Comparison of ENCODE assay signal across 7 cellular contexts in genomic region chr19:55638864-55639359, GRCh38. TPM values are rescaled to one million over a fixed set of nuclear protein-coding genes. Genes with fewer than 3 reads are reported as not detected.
DNase-seq lines count a peak whose midpoint lies in the region; ATAC-seq and TF ChIP-seq lines count a peak whose summit lies in the region.

No MANE protein-coding gene starts in this region.

- H3K9me3 ChIP-seq in Karpas-422 (ENCODE audit: low read length), result no peaks in the 10 kb centered on the region

- H3K79me2 ChIP-seq in Karpas-422 (ENCODE audit: low read length), result peaks cover 70% of the 10 kb centered on the region

- H3K36me3 ChIP-seq in GM06990 (ENCODE audit: control insufficient read depth, insufficient read depth, low read length) (no peaks in the 10 kb centered on the region; the same call in 1 of the 2 replicates), Karpas-422 (ENCODE audit: insufficient read depth, low read length) (peaks cover 7% of the 10 kb centered on the region)

- H3K4me1 Mint-ChIP-seq in activated CD4-positive, alpha-beta T cell treated with anti-CD3 and anti-CD28 coated beads, Interleukin-2, amount 10 ng/mL, durations not matched to agents 24 days and 14 days, result peaks cover 50% of the 10 kb centered on the region

- H3K9me2 ChIP-seq in Karpas-422 (replicated peaks; ENCODE audit: insufficient read depth, low read length), result no peaks in the 10 kb centered on the region

- TF ChIP-seq CTCF in GM06990 (IDR thresholded peaks at IDR 0.05; ENCODE audit: insufficient read depth, low read length, poor library complexity, severe bottlenecking) (peak; percentile 61), fibroblast of the aortic adventitia (IDR thresholded peaks at IDR 0.05; ENCODE audit: insufficient read depth, low read length) (peak; percentile 54)

- no peak overlapping the region for H3K4me2 ChIP-seq in Karpas-422 (ENCODE audit: low read depth, low read length, poor library complexity, severe bottlenecking)

- DNase-seq in GM06990 (ENCODE audit: extremely low read depth, insufficient read length) (no peak), Karpas-422 (peak; percentile 95), fibroblast of the aortic adventitia (ENCODE audit: low read depth) (no peak)
- peak; percentile 87 for DNase-seq in activated CD4-positive, alpha-beta T cell treated with anti-CD3 and anti-CD28 coated beads, Interleukin-2, amount 10 ng/mL, durations not matched to agents 24 days and 14 days
- DNase-seq in stimulated activated CD8-positive, alpha-beta memory T cell treated with anti-CD3 and anti-CD28 coated beads, Interleukin-4, amount 100 ng/mL, for 48 hours, result peak; percentile 80

- H2AFZ ChIP-seq in Karpas-422 (ENCODE audit: low read length), result no peak overlapping the region

- H3K9me3 Mint-ChIP-seq in activated CD4-positive, alpha-beta T cell treated with anti-CD3 and anti-CD28 coated beads, Interleukin-2, amount 10 ng/mL, durations not matched to agents 24 days and 14 days, result peaks cover 3% of the 10 kb centered on the region

- peak overlapping the region; percentile 93 for H3K27ac Mint-ChIP-seq in activated CD4-positive, alpha-beta T cell treated with anti-CD3 and anti-CD28 coated beads, Interleukin-2, amount 10 ng/mL, durations not matched to agents 24 days and 14 days

- H3K4me1 ChIP-seq in Karpas-422 (ENCODE audit: low read length), result peaks cover 47% of the 10 kb centered on the region

- H3K4me3 Mint-ChIP-seq in activated CD4-positive, alpha-beta T cell treated with anti-CD3 and anti-CD28 coated beads, Interleukin-2, amount 10 ng/mL, durations not matched to agents 24 days and 14 days, result peak overlapping the region; percentile 61

- no peaks in the 10 kb centered on the region; the same call in 1 of the 2 replicates for H4K20me1 ChIP-seq in Karpas-422 (ENCODE audit: insufficient read depth, low read depth, low read length)

- H3K9ac ChIP-seq in Karpas-422 (ENCODE audit: low read length), result no peak overlapping the region

- no peaks in the 10 kb centered on the region for H3K27me3 Mint-ChIP-seq in activated CD4-positive, alpha-beta T cell treated with anti-CD3 and anti-CD28 coated beads, Interleukin-2, amount 10 ng/mL, durations not matched to agents 24 days and 14 days

- H3K27me3 ChIP-seq in GM06990 (replicated peaks; ENCODE audit: control insufficient read depth, insufficient read depth, low read length) (no peaks in the 10 kb centered on the region), Karpas-422 (ENCODE audit: low read length) (no peaks in the 10 kb centered on the region)

- intact Hi-C loops in activated CD4-positive, alpha-beta T cell treated with anti-CD3 and anti-CD28 coated beads, Interleukin-2, amount 10 ng/mL, durations not matched to agents 24 days and 14 days (cut with micrococcal nuclease), result no loop called here

- peaks cover 48% of the 10 kb centered on the region for H3K36me3 Mint-ChIP-seq in activated CD4-positive, alpha-beta T cell treated with anti-CD3 and anti-CD28 coated beads, Interleukin-2, amount 10 ng/mL, durations not matched to agents 24 days and 14 days (ENCODE audit: low read depth)

- ATAC-seq in GM18867 (IDR thresholded peaks at IDR 0.05; ENCODE audit: unreplicated experiment) (no peak), HG02970 (IDR thresholded peaks at IDR 0.05; ENCODE audit: low FRiP score, unreplicated experiment) (no peak)

- H3K4me3 ChIP-seq in GM06990 (replicated peaks; ENCODE audit: low read depth, low read length), result no peak overlapping the region
- H3K4me3 ChIP-seq in Karpas-422 (ENCODE audit: low read length), result no peak overlapping the region
- no peak overlapping the region for H3K4me3 ChIP-seq in fibroblast of the aortic adventitia (ENCODE audit: low read depth, low read length)

- H3K27ac ChIP-seq in Karpas-422 (ENCODE audit: low read length), result peak overlapping the region; percentile 96; the same call in 1 of the 2 replicates

RNA-seq across cellular contexts. Expression of gene ZNF580, which starts 1.9 kb away (rescaled TPM):
- 44.3 and 47.5 TPM in 2 replicates for total RNA-seq in Karpas-422 (2014; rRNA removed; shearing (Covaris generic); ENCODE audit: low replicate concordance)
- total RNA-seq in activated CD4-positive, alpha-beta T cell treated with anti-CD3 and anti-CD28 coated beads, Interleukin-2, amount 10 ng/mL, durations not matched to agents 24 days and 14 days, result 38.3 and 39.1 TPM in 2 replicates
- 6.3 and 10.0 TPM in 2 replicates for total RNA-seq in fibroblast of the aortic adventitia (ENCODE audit: low replicate concordance)

RNA-seq across cellular contexts. Expression of gene ZNF581, which starts 4.5 kb away (rescaled TPM):
- 119 and 128 TPM in 2 replicates for total RNA-seq in Karpas-422 (2014; rRNA removed; shearing (Covaris generic); ENCODE audit: low replicate concordance)
- total RNA-seq in activated CD4-positive, alpha-beta T cell treated with anti-CD3 and anti-CD28 coated beads, Interleukin-2, amount 10 ng/mL, durations not matched to agents 24 days and 14 days, result 32.7 and 33.0 TPM in 2 replicates
- total RNA-seq in fibroblast of the aortic adventitia (ENCODE audit: low replicate concordance), result 13.9 and 41.5 TPM in 2 replicates

RNA-seq across cellular contexts. Expression of gene CCDC106, which starts 9.1 kb away (rescaled TPM):
- total RNA-seq in Karpas-422 (2014; rRNA removed; shearing (Covaris generic); ENCODE audit: low replicate concordance), result 26.2 and 54.8 TPM in 2 replicates
- 8.0 and 9.0 TPM in 2 replicates for total RNA-seq in activated CD4-positive, alpha-beta T cell treated with anti-CD3 and anti-CD28 coated beads, Interleukin-2, amount 10 ng/mL, durations not matched to agents 24 days and 14 days
- total RNA-seq in fibroblast of the aortic adventitia (ENCODE audit: low replicate concordance), result 8.5 and 16.0 TPM in 2 replicates

RNA-seq across cellular contexts. Expression of gene ZNF784, which starts 14.5 kb away (rescaled TPM):
- total RNA-seq in Karpas-422 (2014; rRNA removed; shearing (Covaris generic); ENCODE audit: low replicate concordance), result 2.8 and 3.5 TPM in 2 replicates
- 3.6 and 3.7 TPM in 2 replicates for total RNA-seq in activated CD4-positive, alpha-beta T cell treated with anti-CD3 and anti-CD28 coated beads, Interleukin-2, amount 10 ng/mL, durations not matched to agents 24 days and 14 days
- total RNA-seq in fibroblast of the aortic adventitia (ENCODE audit: low replicate concordance), result 2.8 and 4.8 TPM in 2 replicates

RNA-seq across cellular contexts. Expression of gene U2AF2, which starts 15.9 kb away (rescaled TPM):
- 107 and 272 TPM in 2 replicates for total RNA-seq in Karpas-422 (2014; rRNA removed; shearing (Covaris generic); ENCODE audit: low replicate concordance)
- total RNA-seq in activated CD4-positive, alpha-beta T cell treated with anti-CD3 and anti-CD28 coated beads, Interleukin-2, amount 10 ng/mL, durations not matched to agents 24 days and 14 days, result 390 and 394 TPM in 2 replicates
- 69.5 and 71.4 TPM in 2 replicates for total RNA-seq in fibroblast of the aortic adventitia (ENCODE audit: low replicate concordance)

Comparison
In these comparisons a context has a peak if more than half of its experiments do, and no peak if none do; other contexts are left out.
1. DNase-seq: peak in Karpas-422 (single experiment), activated CD4-positive, alpha-beta T cell treated with anti-CD3 and anti-CD28 coated beads, Interleukin-2, amount 10 ng/mL, durations not matched to agents 24 days and 14 days (single experiment) and stimulated activated CD8-positive, alpha-beta memory T cell treated with anti-CD3 and anti-CD28 coated beads, Interleukin-4, amount 100 ng/mL, for 48 hours (single experiment); none in GM06990 (single experiment) and fibroblast of the aortic adventitia (single experiment).